ENCODE assay signal across 8 cellular contexts in genomic region chr1:119808972-119809550, GRCh38. TPM values are rescaled to one million over a fixed set of nuclear protein-coding genes. Genes with fewer than 3 reads are reported as not detected.
A peak's percentile ranks its signal among the peaks of the same experiment; 100 is the strongest.
DNase-seq lines count a peak whose midpoint lies in the region; ATAC-seq and TF ChIP-seq lines count a peak whose summit lies in the region.

No MANE protein-coding gene starts in this region.

- CTCF ChIA-PET in CD8-positive, alpha-beta T cell (lab: Charles Lee): interaction anchor here (0.9 to 2.2 kb wide), 20 partner anchors 8 to 134 kb away, joined by 3 to 13 read pairs (median 4); no protein-coding TSS in a partner anchor
- CTCF ChIA-PET in PC-3 (lab: Charles Lee): interaction anchor here (0.6 to 1.0 kb wide), 3 partner anchors 61 to 65 kb away, joined by 3 to 4 read pairs (median 3); no protein-coding TSS in a partner anchor

- H3K9ac ChIP-seq in Karpas-422 (ENCODE audit: low read length) (no peak overlapping the region), PC-3 (ENCODE audit: low read length) (no peak overlapping the region)

- H3K4me3 Mint-ChIP-seq in CD8-positive, alpha-beta T cell: no peak overlapping the region
- no peak overlapping the region for H3K4me3 Mint-ChIP-seq in natural killer cell
- no peak overlapping the region for H3K4me3 Mint-ChIP-seq in stimulated activated memory B cell treated with anti-CD40 and anti-IgM and Interleukin-4, amounts not matched to agents 10 μg/mL and 1 μg/mL and 100 μg/mL, for 72 hours

- no peaks in the 10 kb centered on the region for H3K27me3 ChIP-seq in CD8-positive, alpha-beta T cell (ENCODE audit: insufficient read depth, low read length)
- H3K27me3 ChIP-seq in Karpas-422 (ENCODE audit: low read length) (no peaks in the 10 kb centered on the region), PC-3 (ENCODE audit: low read length) (no peaks in the 10 kb centered on the region), esophagus squamous epithelium (peaks cover 0 to 24% (median 0%) of the 10 kb centered on the region in 4 donors)

- peaks cover 10% of the 10 kb centered on the region for H3K27me3 Mint-ChIP-seq in CD8-positive, alpha-beta T cell (ENCODE audit: low read depth)
- H3K27me3 Mint-ChIP-seq in natural killer cell (ENCODE audit: low read depth in 2 of 2): peaks cover 18 to 28% of the 10 kb centered on the region in 2 donors
- H3K27me3 Mint-ChIP-seq in stimulated activated memory B cell treated with anti-CD40 and anti-IgM and Interleukin-4, amounts not matched to agents 10 μg/mL and 1 μg/mL and 100 μg/mL, for 72 hours: peaks cover 13% of the 10 kb centered on the region

- no peaks in the 10 kb centered on the region for H3K4me1 ChIP-seq in CD8-positive, alpha-beta T cell (ENCODE audit: insufficient read depth, low read length)
- H3K4me1 ChIP-seq in Karpas-422 (ENCODE audit: low read length): no peaks in the 10 kb centered on the region
- H3K4me1 ChIP-seq in PC-3 (ENCODE audit: insufficient read depth, low read length): peaks cover 12% of the 10 kb centered on the region; the same call in 1 of the 2 replicates
- H3K4me1 ChIP-seq in esophagus squamous epithelium: peaks cover 0 to 4% (median 0%) of the 10 kb centered on the region in 3 donors

- H4K20me1 ChIP-seq in Karpas-422 (ENCODE audit: insufficient read depth, low read depth, low read length) (no peaks in the 10 kb centered on the region), PC-3 (ENCODE audit: low read length) (no peaks in the 10 kb centered on the region)

- POLR2A ChIA-PET in CD8-positive, alpha-beta T cell (lab: Charles Lee): interaction anchor here (0.8 to 1.5 kb wide), 2 partner anchors 10 to 367 kb away, joined by 3 to 6 read pairs; partner anchors contain the start of gene SEC22B
- POLR2A ChIA-PET in PC-3 (lab: Charles Lee; ENCODE audit: unreplicated experiment): no interaction called here

- 0 to 1% methylated on average over 6 of the region's 6 CpGs for WGBS in esophagus squamous epithelium, 2 donors

- peak; percentile 88 for ATAC-seq in CD8-positive, alpha-beta T cell
- ATAC-seq in PC-3 (peak; percentile 95), natural killer cell (peak; percentile 69 to 90 (median 75))
- ATAC-seq in stimulated activated memory B cell treated with anti-CD40 and anti-IgM and Interleukin-4, amounts not matched to agents 10 μg/mL and 1 μg/mL and 100 μg/mL, for 72 hours: peak; percentile 69

- H3K9me3 ChIP-seq in CD8-positive, alpha-beta T cell (ENCODE audit: low read length): no peaks in the 10 kb centered on the region
- H3K9me3 ChIP-seq in Karpas-422 (ENCODE audit: low read length) (no peaks in the 10 kb centered on the region), PC-3 (ENCODE audit: low read length) (no peaks in the 10 kb centered on the region), esophagus squamous epithelium (no peaks in the 10 kb centered on the region)

- peak; percentile 96 for TF ChIP-seq CTCF in CD8-positive, alpha-beta T cell (IDR thresholded peaks at IDR 0.05)
- peak; percentile 82 for TF ChIP-seq CTCF in GM20000 (IDR thresholded peaks at IDR 0.05; ENCODE audit: extremely low read depth, missing control alignments)
- peak; percentile 94 for TF ChIP-seq CTCF in PC-3 (conservative IDR thresholded peaks at IDR 0.05; ENCODE audit: low read depth, low read length)
- TF ChIP-seq CTCF in esophagus squamous epithelium (IDR thresholded peaks at IDR 0.05): peak; percentile 22 to 82 (median 78)
- peak; percentile 88 for TF ChIP-seq CTCF in natural killer cell (IDR thresholded peaks at IDR 0.05)

- H3K4me2 ChIP-seq in Karpas-422 (ENCODE audit: low read depth, low read length, poor library complexity, severe bottlenecking) (no peak overlapping the region), PC-3 (ENCODE audit: low read length) (peak overlapping the region; percentile 63)

- no peaks in the 10 kb centered on the region for H3K9me3 Mint-ChIP-seq in CD8-positive, alpha-beta T cell
- H3K9me3 Mint-ChIP-seq in natural killer cell: no peaks in the 10 kb centered on the region
- no peaks in the 10 kb centered on the region for H3K9me3 Mint-ChIP-seq in stimulated activated memory B cell treated with anti-CD40 and anti-IgM and Interleukin-4, amounts not matched to agents 10 μg/mL and 1 μg/mL and 100 μg/mL, for 72 hours

- no peak overlapping the region for H2AFZ ChIP-seq in Karpas-422 (ENCODE audit: low read length)
- H2AFZ ChIP-seq in PC-3 (ENCODE audit: low read length): peak overlapping the region; percentile 70

- peak; percentile 22 to 79 (median 65) for DNase-seq in CD8-positive, alpha-beta T cell
- DNase-seq in GM20000 (ENCODE audit: low spot score) (peak; percentile 65), Karpas-422 (peak; percentile 82), PC-3 (peak; percentile 78), activated T-cell treated with anti-CD3 and anti-CD28 coated beads for 4 hours (peak; percentile 52), esophagus squamous epithelium (lab: John Stamatoyannopoulos, UW) (peak; percentile 3), natural killer cell (peak; percentile 46)

- H3F3A ChIP-seq in PC-3 (ENCODE audit: low read length, unreplicated experiment): no peaks in the 10 kb centered on the region

- TF ChIP-seq POLR2A in esophagus squamous epithelium (IDR thresholded peaks at IDR 0.05): no peak

- H3K9me2 ChIP-seq in Karpas-422 (replicated peaks; ENCODE audit: insufficient read depth, low read length) (no peaks in the 10 kb centered on the region), PC-3 (replicated peaks; ENCODE audit: low read length) (no peaks in the 10 kb centered on the region)

- H3K4me1 Mint-ChIP-seq in CD8-positive, alpha-beta T cell (ENCODE audit: low read depth): peaks cover 3% of the 10 kb centered on the region
- H3K4me1 Mint-ChIP-seq in natural killer cell: peaks cover 0 to 5% of the 10 kb centered on the region in 2 donors
- H3K4me1 Mint-ChIP-seq in stimulated activated memory B cell treated with anti-CD40 and anti-IgM and Interleukin-4, amounts not matched to agents 10 μg/mL and 1 μg/mL and 100 μg/mL, for 72 hours: no peaks in the 10 kb centered on the region

- H3K27ac ChIP-seq in CD8-positive, alpha-beta T cell (ENCODE audit: low read depth, low read length): no peak overlapping the region
- H3K27ac ChIP-seq in Karpas-422 (ENCODE audit: low read length): no peak overlapping the region
- no peak overlapping the region for H3K27ac ChIP-seq in PC-3 (ENCODE audit: low read length)
- no peak overlapping the region for H3K27ac ChIP-seq in esophagus squamous epithelium

- H3K4me3 ChIP-seq in CD8-positive, alpha-beta T cell (ENCODE audit: low read depth, low read length): no peak overlapping the region
- H3K4me3 ChIP-seq in Karpas-422 (ENCODE audit: low read length): no peak overlapping the region
- peak overlapping the region; percentile 10; the same call in 1 of the 2 replicates for H3K4me3 ChIP-seq in PC-3 (ENCODE audit: low read length)
- H3K4me3 ChIP-seq in esophagus squamous epithelium: no peak overlapping the region

- H3K36me3 Mint-ChIP-seq in CD8-positive, alpha-beta T cell: no peaks in the 10 kb centered on the region
- H3K36me3 Mint-ChIP-seq in natural killer cell: no peaks in the 10 kb centered on the region
- no peaks in the 10 kb centered on the region for H3K36me3 Mint-ChIP-seq in stimulated activated memory B cell treated with anti-CD40 and anti-IgM and Interleukin-4, amounts not matched to agents 10 μg/mL and 1 μg/mL and 100 μg/mL, for 72 hours

- no peak overlapping the region for H3K27ac Mint-ChIP-seq in CD8-positive, alpha-beta T cell
- no peak overlapping the region for H3K27ac Mint-ChIP-seq in natural killer cell
- H3K27ac Mint-ChIP-seq in stimulated activated memory B cell treated with anti-CD40 and anti-IgM and Interleukin-4, amounts not matched to agents 10 μg/mL and 1 μg/mL and 100 μg/mL, for 72 hours: no peak overlapping the region

- no peaks in the 10 kb centered on the region for H3K79me2 ChIP-seq in Karpas-422 (ENCODE audit: low read length)
- H3K79me2 ChIP-seq in PC-3 (ENCODE audit: low read length): no peaks in the 10 kb centered on the region

- no TSS peak for BruUV-seq in PC-3 (replicated peaks; lab: Mats Ljungman, UMichigan)

- no peaks in the 10 kb centered on the region for H3K36me3 ChIP-seq in CD8-positive, alpha-beta T cell (ENCODE audit: insufficient read depth, low read length)
- no peaks in the 10 kb centered on the region for H3K36me3 ChIP-seq in Karpas-422 (ENCODE audit: insufficient read depth, low read length)
- no peaks in the 10 kb centered on the region for H3K36me3 ChIP-seq in PC-3 (ENCODE audit: low read depth, low read length)
- no peaks in the 10 kb centered on the region for H3K36me3 ChIP-seq in esophagus squamous epithelium

- intact Hi-C loops in CD8-positive, alpha-beta T cell (cut with DNase I, micrococcal nuclease): loop anchor here (1.0 to 10.0 kb wide), 3 partner anchors 10 to 336 kb away; no protein-coding TSS in a partner anchor
- intact Hi-C loops in PC-3 (cut with micrococcal nuclease) (loop anchor here (1.0 to 2.0 kb wide), 4 partner anchors 50 to 138 kb away; no protein-coding TSS in a partner anchor), esophagus squamous epithelium (cut with DNase I) (no loop called here), natural killer cell (cut with micrococcal nuclease) (no loop called here)

RNA-seq across cellular contexts. Expression of gene REG4, which starts 2.2 kb away (rescaled TPM):
- total RNA-seq in CD8-positive, alpha-beta T cell: 1 to 10 TPM; 3.1 to 3.4 TPM
- not detected in 2 replicates for total RNA-seq in Karpas-422 (2014; rRNA removed; shearing (Covaris generic); ENCODE audit: low replicate concordance)
- total RNA-seq in PC-3 (2014; rRNA removed) (0.40 and 0.87 TPM in 2 replicates), esophagus squamous epithelium (not detected), natural killer cell (not detected)

RNA-seq across cellular contexts. Expression of gene HMGCS2, which starts 40.4 kb away (rescaled TPM):
- total RNA-seq in CD8-positive, alpha-beta T cell: not detected
- not detected in 2 replicates for total RNA-seq in Karpas-422 (2014; rRNA removed; shearing (Covaris generic); ENCODE audit: low replicate concordance)
- total RNA-seq in PC-3 (2014; rRNA removed) (not detected in 2 replicates), esophagus squamous epithelium (10 to 100 TPM in 1 of 4 donors, 1 to 10 TPM in 2, not detected in 1; 1.1 to 27.0 (median 2.5) TPM), natural killer cell (not detected)

Comparison
In these comparisons a context has a peak if more than half of its experiments do, and no peak if none do; other contexts are left out.
1. DNase-seq: peak in every context shown above with its lines; median percentile 82 in Karpas-422; 78 in PC-3; 65 in CD8-positive, alpha-beta T cell; 65 in GM20000; 52 in activated T-cell treated with anti-CD3 and anti-CD28 coated beads for 4 hours; 46 in natural killer cell; 3 in esophagus squamous epithelium.
2. intact Hi-C loops: an anchor here in CD8-positive, alpha-beta T cell (1.0 to 10.0 kb wide) and PC-3 (1.0 to 2.0 kb wide); none called in esophagus squamous epithelium and natural killer cell.